Comparison of ENCODE assay signal across 26 cellular contexts in genomic region chr3:53589806-53590205, GRCh38.
DNase-seq lines count a peak whose midpoint lies in the region; ATAC-seq and TF ChIP-seq lines count a peak whose summit lies in the region.
"Had no signal": no experiment of that assay in that cellular context is flagged by ENCODE, and none has a peak within 500 bp of the region (broad histone marks: within the 10 kb centered on the region; RNA-seq: fewer than 3 reads in every experiment).

No MANE protein-coding gene starts in this region.

- no peak for DNase-seq in activated naive CD4-positive, alpha-beta T cell treated with anti-CD3 and anti-CD28 coated beads, Interleukin-2, amount 50 U/mL, for 72 hours (ENCODE audit: low spot score in 2 of 2)
- no peak for DNase-seq in activated naive CD4-positive, alpha-beta T cell treated with anti-CD3 and anti-CD28 coated beads, Interleukin-2, amount 10 ng/mL, durations not matched to agents 7 days and 5 days
- peak; percentile 74 for DNase-seq in esophagus muscularis mucosa (ENCODE audit: extremely low spot score)
- no peak for DNase-seq in progenitor cell of endocrine pancreas (ENCODE audit: low spot score, unreplicated experiment)
- peak; percentile 60 to 94 for DNase-seq in vagina (ENCODE audit: extremely low spot score in 2 of 2)
- DNase-seq in body of pancreas: no peak
- DNase-seq in activated CD8-positive, alpha-beta memory T cell treated with anti-CD3 and anti-CD28 coated beads for 24 hours: no peak
- DNase-seq in CD14-positive monocyte (ENCODE audit: low spot score): no peak
- DNase-seq: AML-193; CD4-positive, alpha-beta memory T cell; CD4-positive, CD25-positive, alpha-beta regulatory T cell; CD8-positive, alpha-beta memory T cell; COR-L47; DMS 273 treated with DMSO at 0.1 percent for 48 hours; DMS153; DMS53; DMS79; DND-41; EL; GDM1 had no signal

- H3K4me3 ChIP-seq in esophagus muscularis mucosa (no peak overlapping the region), vagina (no peak overlapping the region), body of pancreas (no peak overlapping the region)
- H3K4me3 ChIP-seq: A549; BLaER1 treated with 17β-estradiol and CSF1 and Interleukin-3, amounts not matched to agents 10 nM and 100 nM; GM12878 had no signal

- CTCF ChIA-PET in activated naive CD4-positive, alpha-beta T cell treated with anti-CD3 and anti-CD28 coated beads, Interleukin-2, amount 10 ng/mL, durations not matched to agents 7 days and 5 days (lab: Charles Lee): no interaction called here

- no peaks in the 10 kb centered on the region for H3K9me3 Mint-ChIP-seq in activated naive CD4-positive, alpha-beta T cell treated with anti-CD3 and anti-CD28 coated beads, Interleukin-2, amount 50 U/mL, for 72 hours
- H3K9me3 Mint-ChIP-seq in activated naive CD4-positive, alpha-beta T cell treated with anti-CD3 and anti-CD28 coated beads, Interleukin-2, amount 10 ng/mL, durations not matched to agents 7 days and 5 days: no peaks in the 10 kb centered on the region
- H3K9me3 Mint-ChIP-seq in progenitor cell of endocrine pancreas (ENCODE audit: low read depth): no peaks in the 10 kb centered on the region
- H3K9me3 Mint-ChIP-seq in CD14-positive monocyte: peaks cover 0 to 1% (median 0%) of the 10 kb centered on the region in 7 donors
- H3K9me3 Mint-ChIP-seq: CD8-positive, alpha-beta memory T cell had no signal

- H3K4me3 Mint-ChIP-seq in activated naive CD4-positive, alpha-beta T cell treated with anti-CD3 and anti-CD28 coated beads, Interleukin-2, amount 10 ng/mL, durations not matched to agents 7 days and 5 days: no peak overlapping the region
- H3K4me3 Mint-ChIP-seq in progenitor cell of endocrine pancreas (ENCODE audit: low read depth) (no peak overlapping the region), CD14-positive monocyte (no peak overlapping the region)
- H3K4me3 Mint-ChIP-seq: B cell; CD4-positive, alpha-beta memory T cell; CD4-positive, CD25-positive, alpha-beta regulatory T cell; CD8-positive, alpha-beta memory T cell had no signal

- TF ChIP-seq CTCF in esophagus muscularis mucosa (IDR thresholded peaks at IDR 0.05) (no peak), progenitor cell of endocrine pancreas (IDR thresholded peaks at IDR 0.05; ENCODE audit: unreplicated experiment) (no peak), vagina (IDR thresholded peaks at IDR 0.05) (no peak), body of pancreas (IDR thresholded peaks at IDR 0.05) (no peak), CD14-positive monocyte (IDR thresholded peaks at IDR 0.05) (no peak)

- H3K27me3 Mint-ChIP-seq in activated naive CD4-positive, alpha-beta T cell treated with anti-CD3 and anti-CD28 coated beads, Interleukin-2, amount 10 ng/mL, durations not matched to agents 7 days and 5 days: peaks cover 18% of the 10 kb centered on the region
- peaks cover 3% of the 10 kb centered on the region for H3K27me3 Mint-ChIP-seq in progenitor cell of endocrine pancreas
- H3K27me3 Mint-ChIP-seq in CD14-positive monocyte (ENCODE audit: low read depth in 3 of 3): peaks cover 0 to 8% (median 4%) of the 10 kb centered on the region in 3 donors
- H3K27me3 Mint-ChIP-seq: B cell had no signal

- H3K27me3 ChIP-seq in esophagus muscularis mucosa (no peaks in the 10 kb centered on the region), vagina (no peaks in the 10 kb centered on the region), body of pancreas (no peaks in the 10 kb centered on the region)
- H3K27me3 ChIP-seq: BLaER1 treated with 17β-estradiol and CSF1 and Interleukin-3, amounts not matched to agents 10 nM and 100 nM had no signal

- no peaks in the 10 kb centered on the region for H3K36me3 Mint-ChIP-seq in activated naive CD4-positive, alpha-beta T cell treated with anti-CD3 and anti-CD28 coated beads, Interleukin-2, amount 50 U/mL, for 72 hours
- H3K36me3 Mint-ChIP-seq in activated naive CD4-positive, alpha-beta T cell treated with anti-CD3 and anti-CD28 coated beads, Interleukin-2, amount 10 ng/mL, durations not matched to agents 7 days and 5 days: no peaks in the 10 kb centered on the region
- no peaks in the 10 kb centered on the region for H3K36me3 Mint-ChIP-seq in progenitor cell of endocrine pancreas (ENCODE audit: insufficient read depth)
- no peaks in the 10 kb centered on the region for H3K36me3 Mint-ChIP-seq in CD14-positive monocyte
- H3K36me3 Mint-ChIP-seq: CD4-positive, alpha-beta memory T cell; CD4-positive, CD25-positive, alpha-beta regulatory T cell; CD8-positive, alpha-beta memory T cell had no signal

- H3K27ac ChIP-seq in esophagus muscularis mucosa (replicated peaks in 1 of 4) (no peak overlapping the region), vagina (no peak overlapping the region), body of pancreas (no peak overlapping the region)
- H3K27ac ChIP-seq: 22Rv1; A549; BLaER1 treated with 17β-estradiol and CSF1 and Interleukin-3, amounts not matched to agents 10 nM and 100 nM; C4-2B had no signal

- no peaks in the 10 kb centered on the region for H3K9me3 ChIP-seq in esophagus muscularis mucosa
- H3K9me3 ChIP-seq in vagina: no peaks in the 10 kb centered on the region
- H3K9me3 ChIP-seq in body of pancreas: no peaks in the 10 kb centered on the region
- H3K9me3 ChIP-seq: A549; BLaER1 treated with 17β-estradiol and CSF1 and Interleukin-3, amounts not matched to agents 10 nM and 100 nM had no signal

- peak overlapping the region; percentile 10 to 65 for H3K27ac Mint-ChIP-seq in activated naive CD4-positive, alpha-beta T cell treated with anti-CD3 and anti-CD28 coated beads, Interleukin-2, amount 50 U/mL, for 72 hours
- no peak overlapping the region for H3K27ac Mint-ChIP-seq in activated naive CD4-positive, alpha-beta T cell treated with anti-CD3 and anti-CD28 coated beads, Interleukin-2, amount 10 ng/mL, durations not matched to agents 7 days and 5 days
- peak overlapping the region; percentile 41 for H3K27ac Mint-ChIP-seq in progenitor cell of endocrine pancreas
- peak overlapping the region in 1 of 7 donors; percentile 68 for H3K27ac Mint-ChIP-seq in CD14-positive monocyte
- H3K27ac Mint-ChIP-seq: B cell; CD4-positive, alpha-beta memory T cell; CD4-positive, CD25-positive, alpha-beta regulatory T cell; CD8-positive, alpha-beta memory T cell had no signal

- no peaks in the 10 kb centered on the region for H3K4me1 ChIP-seq in esophagus muscularis mucosa
- H3K4me1 ChIP-seq in vagina: no peaks in the 10 kb centered on the region
- H3K4me1 ChIP-seq in body of pancreas: peaks cover 9% of the 10 kb centered on the region

- intact Hi-C loops in esophagus muscularis mucosa (cut with DNase I) (no loop called here), vagina (cut with DNase I) (no loop called here), body of pancreas (cut with DNase I) (no loop called here), CD14-positive monocyte (cut with micrococcal nuclease) (no loop called here)

- no peak for TF ChIP-seq EP300 in esophagus muscularis mucosa (IDR thresholded peaks at IDR 0.05)

- no peak for ATAC-seq in activated naive CD4-positive, alpha-beta T cell treated with anti-CD3 and anti-CD28 coated beads, Interleukin-2, amount 50 U/mL, for 72 hours
- ATAC-seq in body of pancreas: no peak
- ATAC-seq: A549, GM12878 had no signal

- no peak for TF ChIP-seq POLR2A in esophagus muscularis mucosa (IDR thresholded peaks at IDR 0.05; ENCODE audit: low read depth)
- no peak for TF ChIP-seq POLR2A in vagina (IDR thresholded peaks at IDR 0.05)
- TF ChIP-seq POLR2A in body of pancreas (IDR thresholded peaks at IDR 0.05): no peak

- H3K36me3 ChIP-seq in esophagus muscularis mucosa (no peaks in the 10 kb centered on the region), vagina (no peaks in the 10 kb centered on the region), body of pancreas (replicated peaks in 1 of 2; ENCODE audit: insufficient read depth in 1 of 2, low read depth in 2 of 2) (no peaks in the 10 kb centered on the region)
- H3K36me3 ChIP-seq: BLaER1 treated with 17β-estradiol and CSF1 and Interleukin-3, amounts not matched to agents 10 nM and 100 nM had no signal

- no peaks in the 10 kb centered on the region for H3K4me1 Mint-ChIP-seq in activated naive CD4-positive, alpha-beta T cell treated with anti-CD3 and anti-CD28 coated beads, Interleukin-2, amount 10 ng/mL, durations not matched to agents 7 days and 5 days
- H3K4me1 Mint-ChIP-seq in progenitor cell of endocrine pancreas (ENCODE audit: low read depth) (peaks cover 2% of the 10 kb centered on the region), CD14-positive monocyte (no peaks in the 10 kb centered on the region)
- H3K4me1 Mint-ChIP-seq: CD4-positive, alpha-beta memory T cell; CD4-positive, CD25-positive, alpha-beta regulatory T cell; CD8-positive, alpha-beta memory T cell had no signal

Comparison
In these comparisons a context has a peak if more than half of its experiments do, and no peak if none do; other contexts are left out.
1. DNase-seq: peak in esophagus muscularis mucosa (single experiment) and vagina (2 of 2); none in activated naive CD4-positive, alpha-beta T cell treated with anti-CD3 and anti-CD28 coated beads, Interleukin-2, amount 50 U/mL, for 72 hours (0 of 2), activated naive CD4-positive, alpha-beta T cell treated with anti-CD3 and anti-CD28 coated beads, Interleukin-2, amount 10 ng/mL, durations not matched to agents 7 days and 5 days (single experiment), progenitor cell of endocrine pancreas (single experiment), body of pancreas (0 of 4), activated CD8-positive, alpha-beta memory T cell treated with anti-CD3 and anti-CD28 coated beads for 24 hours (single experiment) and CD14-positive monocyte (single experiment).